19 cellular contexts compared by ENCODE assay signal in genomic region chr15:86829251-86829650, GRCh38.
"Had no signal": no experiment of that assay in that cellular context is flagged by ENCODE, and none has a peak within 500 bp of the region (broad histone marks: within the 10 kb centered on the region; RNA-seq: fewer than 3 reads in every experiment).

No MANE protein-coding gene starts in this region.

- H3K4me3 ChIP-seq: esophagus muscularis mucosa, gastroesophageal sphincter, left ventricle myocardium inferior, lung, ovary, smooth muscle cell, thoracic aorta had no signal

- DNase-seq: cerebellar nuclear complex; effector memory CD8-positive, alpha-beta T cell; glutamatergic neuron; immature natural killer cell; left ventricle myocardium inferior; naive thymus-derived CD8-positive, alpha-beta T cell; ovary; right cardiac atrium; stimulated activated CD4-positive, alpha-beta T cell treated with anti-CD3 and anti-CD28 coated beads, Interleukin-4, amount 100 ng/mL, for 24 hours; stimulated activated naive CD8-positive, alpha-beta T cell treated with anti-CD3 and anti-CD28 coated beads, Interleukin-15, amount 100 ng/mL, for 72 hours; substantia nigra; trophoblast cell had no signal

- H3K27me3 ChIP-seq: esophagus muscularis mucosa, gastroesophageal sphincter, ovary had no signal

- H3K36me3 ChIP-seq: esophagus muscularis mucosa, gastroesophageal sphincter, left ventricle myocardium inferior, ovary, thoracic aorta had no signal

- H3K4me1 ChIP-seq: esophagus muscularis mucosa, gastroesophageal sphincter had no signal

- H3K27ac ChIP-seq: epithelial cell of prostate, esophagus muscularis mucosa, gastroesophageal sphincter, left ventricle myocardium inferior, ovary, thoracic aorta had no signal

- H3K9me3 ChIP-seq: thoracic aorta had no signal

- ATAC-seq: effector memory CD8-positive, alpha-beta T cell; gastroesophageal sphincter; naive thymus-derived CD8-positive, alpha-beta T cell; right cardiac atrium; stimulated activated memory B cell treated with anti-CD40 and anti-IgM and Interleukin-4, amounts not matched to agents 10 μg/mL and 1 μg/mL and 100 μg/mL, for 72 hours; stimulated activated naive CD8-positive, alpha-beta T cell treated with anti-CD3 and anti-CD28 coated beads, Interleukin-15, amount 100 ng/mL, for 72 hours had no signal
